In genomic region chr11:67006029-67006884, GRCh38 we compare ENCODE assay signal across 2 cellular contexts.
TF ChIP-seq lines count a peak whose summit lies in the region.

No MANE protein-coding gene starts in this region.

TF ChIP-seq in A549, 52 proteins besides CTCF, POLR2A, EP300 and RAD21 (continued from another document):
- TF ChIP-seq HES2 (IDR thresholded peaks at IDR 0.05) (no peak), HOXB5 (CRISPR knock-in tag; IDR thresholded peaks at IDR 0.05) (peak; percentile 15; the same call in 1 of the 2 replicates), JUNB (IDR thresholded peaks at IDR 0.05) (no peak), FOSL2 (IDR thresholded peaks at IDR 0.05) (no peak), FOSL2 (CRISPR knock-in tag; IDR thresholded peaks at IDR 0.05) (0 out of 2 replicates have a peak, but pooled peaks have one; percentile 3), EHMT2 (IDR thresholded peaks at IDR 0.05; ENCODE audit: low read depth) (no peak), KDM5A (IDR thresholded peaks at IDR 0.05) (no peak), E2F6 (IDR thresholded peaks at IDR 0.05; ENCODE audit: borderline replicate concordance, low read depth) (no peak), EHF (CRISPR knock-in tag; IDR thresholded peaks at IDR 0.05) (no peak), ESRRA (IDR thresholded peaks at IDR 0.05; ENCODE audit: borderline replicate concordance, low read length) (no peak), CEBPB (IDR thresholded peaks at IDR 0.05) (no peak), RARB (CRISPR knock-in tag; IDR thresholded peaks at IDR 0.05) (no peak)

TF ChIP-seq in GM23338, 12 proteins besides CTCF, POLR2A, EP300 and RAD21:
- TF ChIP-seq ZNF462 (CRISPR knock-in tag; IDR thresholded peaks at IDR 0.05) = no peak
- TF ChIP-seq CREB1 (CRISPR knock-in tag; IDR thresholded peaks at IDR 0.05; ENCODE audit: low read depth) = no peak
- peak; percentile 69; the same call in 1 of the 2 replicates for TF ChIP-seq ZNF114 (CRISPR knock-in tag; IDR thresholded peaks at IDR 0.05)
- TF ChIP-seq NANOG (IDR thresholded peaks at IDR 0.05; ENCODE audit: borderline replicate concordance) = no peak
- TF ChIP-seq STAT1 (IDR thresholded peaks at IDR 0.05; ENCODE audit: unreplicated experiment) = no peak
- peak; percentile 24; the same call in 1 of the 2 replicates for TF ChIP-seq POLR2AphosphoS5 (IDR thresholded peaks at IDR 0.05; ENCODE audit: low read depth)
TF ChIP-seq in GM23338: peak in this region for 2.
